In the genomic region with DNA sequence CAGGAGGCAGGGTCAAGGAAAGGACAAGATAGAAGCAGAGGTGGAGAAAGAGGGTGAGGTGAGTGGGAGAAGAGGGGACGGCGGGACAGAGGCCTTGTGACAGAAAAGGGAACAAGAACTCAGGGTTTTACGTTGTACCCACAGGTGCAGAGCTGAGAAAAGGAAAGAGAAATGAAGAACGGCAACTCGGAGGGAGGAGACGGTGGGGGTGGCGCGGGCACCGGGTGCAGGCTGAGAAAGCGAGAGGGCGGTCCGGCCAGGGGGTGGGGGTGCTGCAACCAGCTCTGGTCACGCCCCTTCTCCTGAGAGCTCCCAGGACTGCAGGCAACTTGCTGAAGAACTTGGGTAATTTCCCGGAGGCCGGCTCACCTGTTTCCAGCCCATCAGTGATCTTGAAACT, we compare ENCODE assay signal across 8 cellular contexts.
DNase-seq lines count a peak whose midpoint lies in the region; ATAC-seq, FAIRE-seq and TF ChIP-seq lines count a peak whose summit lies in the region.

No MANE protein-coding gene starts in this region.

- H3K4me3 ChIP-seq in PC-3 (ENCODE audit: low read length): peak overlapping the region; percentile 19
- H3K4me3 ChIP-seq in thoracic aorta: peak overlapping the region; percentile 46
- H3K4me3 ChIP-seq in gastrocnemius medialis: no peak overlapping the region

- no peaks in the 10 kb centered on the region for H3F3A ChIP-seq in PC-3 (ENCODE audit: low read length, unreplicated experiment)

- H3K27ac ChIP-seq in PC-3 (ENCODE audit: low read length): no peak overlapping the region
- no peak overlapping the region for H3K27ac ChIP-seq in thoracic aorta
- no peak overlapping the region for H3K27ac ChIP-seq in gastrocnemius medialis

- H3K4me1 ChIP-seq in PC-3 (ENCODE audit: insufficient read depth, low read length): no peaks in the 10 kb centered on the region
- H3K4me1 ChIP-seq in thoracic aorta (ENCODE audit: control insufficient read depth in 1 of 2, low read depth in 2 of 2): no peaks in the 10 kb centered on the region
- H3K4me1 ChIP-seq in gastrocnemius medialis: no peaks in the 10 kb centered on the region

- H2AFZ ChIP-seq in PC-3 (ENCODE audit: low read length): 0 out of 2 replicates have a peak overlapping the region, but pooled peaks have one; percentile 5

- H3K4me1 Mint-ChIP-seq in naive thymus-derived CD8-positive, alpha-beta T cell: peaks cover 47 to 85% (median 78%) of the 10 kb centered on the region in 4 donors

- H4K20me1 ChIP-seq in PC-3 (ENCODE audit: low read length): no peaks in the 10 kb centered on the region

- H3K27me3 ChIP-seq in PC-3 (ENCODE audit: low read length) (peaks cover 44% of the 10 kb centered on the region), thoracic aorta (replicated peaks; ENCODE audit: insufficient read depth) (no peaks in the 10 kb centered on the region), gastrocnemius medialis (peaks cover 0 to 10% (median 8%) of the 10 kb centered on the region in 3 donors)

- in situ Hi-C loops in gastrocnemius medialis (cut with MboI; ENCODE audit: low sequenced_read_pairs in 4 of 4): no loop called here

- no peak overlapping the region for H3K9ac ChIP-seq in PC-3 (ENCODE audit: low read length)

- peak; percentile 98 for FAIRE-seq in GM12891 (lab: Jason Lieb, UNC)

- CTCF ChIA-PET in PC-3 (lab: Charles Lee): no interaction called here

- H3K36me3 Mint-ChIP-seq in activated naive CD4-positive, alpha-beta T cell treated with anti-CD3 and anti-CD28 coated beads, Interleukin-2, amount 50 U/mL, for 72 hours: peaks cover 5 to 55% of the 10 kb centered on the region in 2 donors
- peaks cover 0 to 24% (median 5%) of the 10 kb centered on the region in 3 donors for H3K36me3 Mint-ChIP-seq in naive thymus-derived CD8-positive, alpha-beta T cell

- intact Hi-C loops in PC-3 (cut with micrococcal nuclease) (no loop called here), gastrocnemius medialis (cut with DNase I; ENCODE audit: low total_unique reads) (no loop called here)

- DNase-seq in GM12891 (ENCODE audit: insufficient read length, low spot score): peak; percentile 53
- peak; percentile 18 for DNase-seq in PC-3
- DNase-seq in activated naive CD4-positive, alpha-beta T cell treated with anti-CD3 and anti-CD28 coated beads, Interleukin-2, amount 50 U/mL, for 72 hours (ENCODE audit: low spot score in 2 of 2): peak; percentile 90 to 91
- peak; percentile 45 to 78 (median 62) for DNase-seq in naive thymus-derived CD8-positive, alpha-beta T cell
- DNase-seq in thoracic aorta (ENCODE audit: low spot score): no peak
- DNase-seq in gastrocnemius medialis: no peak
- no peak for DNase-seq in 8988T

- H3K79me2 ChIP-seq in PC-3 (ENCODE audit: low read length): no peaks in the 10 kb centered on the region

- BruUV-seq in PC-3 (replicated peaks; lab: Mats Ljungman, UMichigan): no TSS peak

- peak overlapping the region; percentile 57 for H3K4me2 ChIP-seq in PC-3 (ENCODE audit: low read length)

- POLR2A ChIA-PET in PC-3 (lab: Charles Lee; ENCODE audit: unreplicated experiment): no interaction called here
- POLR2A ChIA-PET in naive thymus-derived CD8-positive, alpha-beta T cell (lab: Charles Lee): interaction anchor here (1.2 to 4.5 kb wide), 2 partner anchors 12 to 24 kb away, joined by 6 to 18 read pairs; no protein-coding TSS in a partner anchor

- H3K27ac Mint-ChIP-seq in activated naive CD4-positive, alpha-beta T cell treated with anti-CD3 and anti-CD28 coated beads, Interleukin-2, amount 50 U/mL, for 72 hours: peak overlapping the region; percentile 88 to 97
- H3K27ac Mint-ChIP-seq in naive thymus-derived CD8-positive, alpha-beta T cell: peak overlapping the region; percentile 85 to 99 (median 95)

- peak overlapping the region; percentile 80 to 93 (median 88) for H3K4me3 Mint-ChIP-seq in naive thymus-derived CD8-positive, alpha-beta T cell

- TF ChIP-seq POLR2A in GM12891 (IDR thresholded peaks at IDR 0.05; ENCODE audit: low read depth, low read length) (no peak), gastrocnemius medialis (IDR thresholded peaks at IDR 0.05) (no peak)

- no peaks in the 10 kb centered on the region for H3K9me2 ChIP-seq in PC-3 (replicated peaks; ENCODE audit: low read length)

- H3K9me3 ChIP-seq in PC-3 (ENCODE audit: low read length) (no peaks in the 10 kb centered on the region), thoracic aorta (no peaks in the 10 kb centered on the region), gastrocnemius medialis (no peaks in the 10 kb centered on the region)

- H3K36me3 ChIP-seq in PC-3 (ENCODE audit: low read depth, low read length): no peaks in the 10 kb centered on the region
- H3K36me3 ChIP-seq in thoracic aorta: no peaks in the 10 kb centered on the region
- H3K36me3 ChIP-seq in gastrocnemius medialis: no peaks in the 10 kb centered on the region

- peaks cover 0 to 4% of the 10 kb centered on the region in 2 donors for H3K9me3 Mint-ChIP-seq in activated naive CD4-positive, alpha-beta T cell treated with anti-CD3 and anti-CD28 coated beads, Interleukin-2, amount 50 U/mL, for 72 hours
- H3K9me3 Mint-ChIP-seq in naive thymus-derived CD8-positive, alpha-beta T cell: no peaks in the 10 kb centered on the region

- ATAC-seq in HG02610 (IDR thresholded peaks at IDR 0.05; ENCODE audit: unreplicated experiment): peak; percentile 85
- ATAC-seq in PC-3: no peak; the same call in 1 of the 2 replicates
- peak; percentile 91 to 92 for ATAC-seq in activated naive CD4-positive, alpha-beta T cell treated with anti-CD3 and anti-CD28 coated beads, Interleukin-2, amount 50 U/mL, for 72 hours
- ATAC-seq in naive thymus-derived CD8-positive, alpha-beta T cell: peak; percentile 49 to 64
- no peak for ATAC-seq in thoracic aorta (ENCODE audit: insufficient number of reproducible peaks, low FRiP score, low read depth)
- ATAC-seq in gastrocnemius medialis: no peak

- no peaks in the 10 kb centered on the region for H3K27me3 Mint-ChIP-seq in naive thymus-derived CD8-positive, alpha-beta T cell

- TF ChIP-seq CTCF in PC-3 (conservative IDR thresholded peaks at IDR 0.05; ENCODE audit: low read depth, low read length): no peak
- TF ChIP-seq CTCF in thoracic aorta (IDR thresholded peaks at IDR 0.05): no peak
- TF ChIP-seq CTCF in gastrocnemius medialis (IDR thresholded peaks at IDR 0.05 in 4 of 5, conservative IDR thresholded peaks at IDR 0.05 in 1 of 5): no peak

TF ChIP-seq in GM12891, 5 proteins besides CTCF, POLR2A, EP300 and RAD21:
- TF ChIP-seq POU2F2 (IDR thresholded peaks at IDR 0.05; ENCODE audit: low read depth, low read length) (0 out of 2 replicates have a peak, but pooled peaks have one; percentile 12), PAX5 (IDR thresholded peaks at IDR 0.05; ENCODE audit: insufficient read depth, low read length, severe bottlenecking) (no peak), SPI1 (IDR thresholded peaks at IDR 0.05; ENCODE audit: low read depth, low read length) (peak; percentile 75), TAF1 (IDR thresholded peaks at IDR 0.05; ENCODE audit: low read depth, low read length) (no peak)

Comparison
In these comparisons a context has a peak if more than half of its experiments do, and no peak if none do; other contexts are left out.
1. DNase-seq: peak in GM12891 (single experiment), PC-3 (single experiment), activated naive CD4-positive, alpha-beta T cell treated with anti-CD3 and anti-CD28 coated beads, Interleukin-2, amount 50 U/mL, for 72 hours (2 of 2) and naive thymus-derived CD8-positive, alpha-beta T cell (10 of 10); none in thoracic aorta (single experiment), gastrocnemius medialis (0 of 2) and 8988T (single experiment).
2. ATAC-seq: peak in HG02610 (single experiment), activated naive CD4-positive, alpha-beta T cell treated with anti-CD3 and anti-CD28 coated beads, Interleukin-2, amount 50 U/mL, for 72 hours (2 of 2) and naive thymus-derived CD8-positive, alpha-beta T cell (2 of 2); none in PC-3 (single experiment), thoracic aorta (single experiment) and gastrocnemius medialis (0 of 2).
3. H3K4me3 ChIP-seq: peak in PC-3 (single experiment) and thoracic aorta (single experiment); none in gastrocnemius medialis (0 of 4).